In genomic region chr18:54278615-54279014, GRCh38 we compare ENCODE assay signal across 21 cellular contexts. TPM values are rescaled to one million over a fixed set of nuclear protein-coding genes. Genes with fewer than 3 reads are reported as not detected.
DNase-seq lines count a peak whose midpoint lies in the region; ATAC-seq, FAIRE-seq and TF ChIP-seq lines count a peak whose summit lies in the region.
"Had no signal": no experiment of that assay in that cellular context is flagged by ENCODE, and none has a peak within 500 bp of the region (broad histone marks: within the 10 kb centered on the region; RNA-seq: fewer than 3 reads in every experiment).

No MANE protein-coding gene starts in this region.

- no peaks in the 10 kb centered on the region for H3K79me2 ChIP-seq in GM12878 (ENCODE audit: control insufficient read depth, insufficient read depth, low read length)
- peaks cover 83% of the 10 kb centered on the region for H3K79me2 ChIP-seq in neural progenitor cell (ENCODE audit: low read depth)

- no TSS peak for BruUV-seq in GM12878 (replicated peaks; lab: Mats Ljungman, UMichigan)

- TF ChIP-seq CTCF in GM12878 (IDR thresholded peaks at IDR 0.05 in 2 of 3, conservative IDR thresholded peaks at IDR 0.05 in 1 of 3; ENCODE audit: control insufficient read depth in 2 of 3, extremely low read depth in 1 of 3, insufficient read depth in 1 of 3, low read depth in 3 of 3, low read length in 3 of 3) (no peak), neural progenitor cell (IDR thresholded peaks at IDR 0.05) (no peak)

- CTCF ChIA-PET in GM12878 (lab: Yijun Ruan, JAX), result interaction anchor here (1.6 to 1.9 kb wide), 3 partner anchors 8 to 72 kb away, joined by 5 to 10 read pairs (median 6); no protein-coding TSS in a partner anchor

- H3K4me3 ChIP-seq in GM12878 (no peak overlapping the region), neural progenitor cell (no peak overlapping the region)
- H3K4me3 ChIP-seq: A549, GM23248 had no signal

- H3K9me3 ChIP-seq in GM12878 (replicated peaks; ENCODE audit: control insufficient read depth, insufficient read depth, low read length) (no peaks in the 10 kb centered on the region; the same call in 1 of the 3 replicates), neural progenitor cell (ENCODE audit: low read depth) (no peaks in the 10 kb centered on the region)
- H3K9me3 ChIP-seq: A549, Caco-2 had no signal

- H3K27ac ChIP-seq in GM12878 (ENCODE audit: control insufficient read depth, insufficient read depth), result no peak overlapping the region
- no peak overlapping the region for H3K27ac ChIP-seq in neural progenitor cell
- H3K27ac ChIP-seq: A549, GM23248 had no signal

- H3F3A ChIP-seq in neural progenitor cell (ENCODE audit: low read depth), result peaks cover 38% of the 10 kb centered on the region

- TF ChIP-seq POLR2A in GM12878 (IDR thresholded peaks at IDR 0.05; ENCODE audit: low read depth, low read length), result no peak

- H3K27ac Mint-ChIP-seq in activated CD4-positive, alpha-beta T cell treated with anti-CD3 and anti-CD28 coated beads, Interleukin-2, amount 10 ng/mL, durations not matched to agents 24 days and 14 days, result peak overlapping the region; percentile 34
- no peak overlapping the region for H3K27ac Mint-ChIP-seq in stimulated activated effector memory CD8-positive, alpha-beta T cell treated with anti-CD3 and anti-CD28 coated beads, Interleukin-12 subunit alpha, Interleukin-12 subunit beta, amount 100 ng/mL, for 72 hours
- H3K27ac Mint-ChIP-seq in neural progenitor cell, result no peak overlapping the region

- TF ChIP-seq EP300 in GM12878 (IDR thresholded peaks at IDR 0.05; ENCODE audit: borderline replicate concordance in 1 of 2, control insufficient read depth in 1 of 2, low read depth in 2 of 2, low read length in 2 of 2), result no peak

- no peak overlapping the region for H2AFZ ChIP-seq in GM12878 (ENCODE audit: control insufficient read depth, low read depth, low read length)
- H2AFZ ChIP-seq in neural progenitor cell (replicated peaks), result no peak overlapping the region
- H2AFZ ChIP-seq: GM23248 had no signal

- peak; percentile 65 for ATAC-seq in HG02610 (IDR thresholded peaks at IDR 0.05; ENCODE audit: unreplicated experiment)
- ATAC-seq in GM12878, result peak; percentile 57
- peak; percentile 74 for ATAC-seq in stimulated activated effector memory CD8-positive, alpha-beta T cell treated with anti-CD3 and anti-CD28 coated beads, Interleukin-12 subunit alpha, Interleukin-12 subunit beta, amount 100 ng/mL, for 72 hours
- ATAC-seq: A549, HCT116, PC-3 had no signal

- SMC1A ChIA-PET in GM12878 (lab: Charles Lee; ENCODE audit: uncharacterized antibody, unreplicated experiment), result interaction anchor here (1.4 to 2.9 kb wide), 5 partner anchors 8 to 159 kb away, joined by 4 to 13 read pairs (median 7); partner anchors contain the start of gene POLI

- TF ChIP-seq RAD21 in GM12878 (IDR thresholded peaks at IDR 0.05; ENCODE audit: insufficient read depth, low read depth, low read length), result no peak

- H3K4me3 Mint-ChIP-seq in activated CD4-positive, alpha-beta T cell treated with anti-CD3 and anti-CD28 coated beads, Interleukin-2, amount 10 ng/mL, durations not matched to agents 24 days and 14 days, result no peak overlapping the region
- H3K4me3 Mint-ChIP-seq in stimulated activated effector memory CD8-positive, alpha-beta T cell treated with anti-CD3 and anti-CD28 coated beads, Interleukin-12 subunit alpha, Interleukin-12 subunit beta, amount 100 ng/mL, for 72 hours, result no peak overlapping the region
- no peak overlapping the region for H3K4me3 Mint-ChIP-seq in neural progenitor cell
- H3K4me3 Mint-ChIP-seq: CD14-positive monocyte had no signal

- peaks cover 0 to 14% of the 10 kb centered on the region in 2 experiments; a peak in 2 of 4 replicates for H3K36me3 ChIP-seq in GM12878 (ENCODE audit: control insufficient read depth in 2 of 2, insufficient read depth in 2 of 2, low read length in 1 of 2)
- H3K36me3 ChIP-seq in neural progenitor cell, result peaks cover 48% of the 10 kb centered on the region

- WGBS in GM12878 (ENCODE audit: insufficient coverage, insufficient replicate concordance, low lambda C conversion rate, missing lambda C conversion rate), result 80% methylated on average over 1 of the region's 1 CpG

- intact Hi-C loops in activated CD4-positive, alpha-beta T cell treated with anti-CD3 and anti-CD28 coated beads, Interleukin-2, amount 10 ng/mL, durations not matched to agents 24 days and 14 days (cut with micrococcal nuclease), result no loop called here
- intact Hi-C loops in GM12878 (cut with micrococcal nuclease; ENCODE audit: unreplicated experiment), result no loop called here

- H3K4me1 Mint-ChIP-seq in activated CD4-positive, alpha-beta T cell treated with anti-CD3 and anti-CD28 coated beads, Interleukin-2, amount 10 ng/mL, durations not matched to agents 24 days and 14 days, result peaks cover 5% of the 10 kb centered on the region
- H3K4me1 Mint-ChIP-seq in stimulated activated effector memory CD8-positive, alpha-beta T cell treated with anti-CD3 and anti-CD28 coated beads, Interleukin-12 subunit alpha, Interleukin-12 subunit beta, amount 100 ng/mL, for 72 hours, result peaks cover 15% of the 10 kb centered on the region
- H3K4me1 Mint-ChIP-seq in neural progenitor cell, result peaks cover 6% of the 10 kb centered on the region

- RAD21 ChIA-PET in GM12878 (lab: Charles Lee; ENCODE audit: unreplicated experiment), result interaction anchor here (0.7 to 1.2 kb wide), 3 partner anchors 9 to 712 kb away, joined by 3 to 5 read pairs (median 3); partner anchors contain the start of gene POLI

- no peak for DNase-seq in activated CD4-positive, alpha-beta T cell treated with anti-CD3 and anti-CD28 coated beads, Interleukin-2, amount 10 ng/mL, durations not matched to agents 24 days and 14 days
- no peak for DNase-seq in activated CD4-positive, alpha-beta T cell treated with anti-CD3 and anti-CD28 coated beads for 4 hours
- DNase-seq in GM12878 (ENCODE audit: low read depth, low spot score) (no peak), neural progenitor cell (ENCODE audit: low spot score) (no peak), putamen (ENCODE audit: low spot score) (no peak), NCI-H1417 (lab: John Stamatoyannopoulos, UW) (no peak)
- DNase-seq in stimulated activated effector memory CD8-positive, alpha-beta T cell treated with anti-CD3 and anti-CD28 coated beads, Interleukin-12 subunit alpha, Interleukin-12 subunit beta, amount 100 ng/mL, for 72 hours (ENCODE audit: low spot score in 2 of 2), result no peak
- DNase-seq: Caco-2, GM23248, NCI-H1105 treated with DMSO at 0.1 percent for 48 hours, NCI-H1930, NCI-H2171, NCI-H446 treated with DMSO at 0.1 percent for 48 hours, NCI-H748 treated with DMSO at 0.1 percent for 48 hours, PC-3 had no signal

- in situ Hi-C loops in GM12878 (cut with MboI), result no loop called here

- no peak for FAIRE-seq in GM12878 (lab: Jason Lieb, UNC)
- FAIRE-seq: A549, G401.6, HTR-8/SVneo had no signal

- H3K9me3 Mint-ChIP-seq in activated CD4-positive, alpha-beta T cell treated with anti-CD3 and anti-CD28 coated beads, Interleukin-2, amount 10 ng/mL, durations not matched to agents 24 days and 14 days, result no peaks in the 10 kb centered on the region
- H3K9me3 Mint-ChIP-seq in stimulated activated effector memory CD8-positive, alpha-beta T cell treated with anti-CD3 and anti-CD28 coated beads, Interleukin-12 subunit alpha, Interleukin-12 subunit beta, amount 100 ng/mL, for 72 hours, result no peaks in the 10 kb centered on the region
- no peaks in the 10 kb centered on the region for H3K9me3 Mint-ChIP-seq in neural progenitor cell
- H3K9me3 Mint-ChIP-seq: CD14-positive monocyte had no signal

- H3K9ac ChIP-seq in GM12878 (ENCODE audit: control insufficient read depth, insufficient read depth, low read length), result no peak overlapping the region
- H3K9ac ChIP-seq in neural progenitor cell, result no peak overlapping the region
- H3K9ac ChIP-seq: GM23248 had no signal

- H3K4me2 ChIP-seq in GM12878 (ENCODE audit: control insufficient read depth, insufficient read depth), result no peak overlapping the region
- no peak overlapping the region for H3K4me2 ChIP-seq in neural progenitor cell
- H3K4me2 ChIP-seq: A549 had no signal

- peaks cover 38% of the 10 kb centered on the region for H3K36me3 Mint-ChIP-seq in activated CD4-positive, alpha-beta T cell treated with anti-CD3 and anti-CD28 coated beads, Interleukin-2, amount 10 ng/mL, durations not matched to agents 24 days and 14 days (ENCODE audit: low read depth)
- H3K36me3 Mint-ChIP-seq in stimulated activated effector memory CD8-positive, alpha-beta T cell treated with anti-CD3 and anti-CD28 coated beads, Interleukin-12 subunit alpha, Interleukin-12 subunit beta, amount 100 ng/mL, for 72 hours, result peaks cover 41% of the 10 kb centered on the region
- peaks cover 41% of the 10 kb centered on the region for H3K36me3 Mint-ChIP-seq in neural progenitor cell

- POLR2A ChIA-PET in GM12878 (lab: Charles Lee), result interaction anchor here (1.0 to 1.4 kb wide), 4 partner anchors 9 to 61 kb away, joined by 3 read pairs; partner anchors contain the start of gene POLI

- no peaks in the 10 kb centered on the region for H3K27me3 ChIP-seq in GM12878 (replicated peaks in 1 of 2; ENCODE audit: control insufficient read depth in 2 of 2, insufficient read depth in 2 of 2, low read length in 1 of 2)
- H3K27me3 ChIP-seq in neural progenitor cell, result no peaks in the 10 kb centered on the region

- H3K4me1 ChIP-seq in GM12878 (ENCODE audit: control insufficient read depth, insufficient read depth, low read length) (peaks cover 18% of the 10 kb centered on the region; the same call in 1 of the 2 replicates), neural progenitor cell (peaks cover 14% of the 10 kb centered on the region)

- H4K20me1 ChIP-seq in GM12878 (ENCODE audit: control insufficient read depth, insufficient read depth) (no peaks in the 10 kb centered on the region), neural progenitor cell (ENCODE audit: low read depth) (peaks cover 15% of the 10 kb centered on the region)

- no peaks in the 10 kb centered on the region for H3K27me3 Mint-ChIP-seq in activated CD4-positive, alpha-beta T cell treated with anti-CD3 and anti-CD28 coated beads, Interleukin-2, amount 10 ng/mL, durations not matched to agents 24 days and 14 days
- H3K27me3 Mint-ChIP-seq in neural progenitor cell (ENCODE audit: insufficient read depth, low read depth), result no peaks in the 10 kb centered on the region

RNA-seq across cellular contexts. Expression of gene POLI, which starts 9.3 kb away (rescaled TPM):
- total RNA-seq in activated CD4-positive, alpha-beta T cell treated with anti-CD3 and anti-CD28 coated beads, Interleukin-2, amount 10 ng/mL, durations not matched to agents 24 days and 14 days, result 12.1 and 15.1 TPM in 2 replicates
- total RNA-seq in GM12878 (2013; cell fraction: nucleolus; rRNA removed), result 89.3 and 93.7 TPM in 2 replicates
- total RNA-seq in GM12878 (2014; rRNA removed), result 8.8 and 10.0 TPM in 2 replicates
- total RNA-seq in GM12878 (2014; rRNA removed; fragmentation: Illumina TruSeq; extraction: Trizol), result 8.2 and 8.6 TPM in 2 replicates
- 6.4 TPM in 2 replicates for total RNA-seq in GM12878 (2021)
- polyA plus RNA-seq in GM12878 (2011; ENCODE audit: low read depth), result 4.8 TPM
- polyA plus RNA-seq in GM12878 (2011; rRNA removed), result 18.0 and 28.6 TPM in 2 replicates
- polyA plus RNA-seq in GM12878 (2011; cell fraction: cytosol; rRNA removed), result 5.1 and 6.2 TPM in 2 replicates
- 33.6 and 33.8 TPM in 2 replicates for polyA plus RNA-seq in GM12878 (2011; cell fraction: nucleus; rRNA removed)
- 9.0 and 14.9 TPM in 2 replicates for polyA plus RNA-seq in GM12878 (2012)
- 8.0 and 10.7 TPM in 2 replicates for polyA plus RNA-seq in GM12878 (2014; fragmentation: Illumina TruSeq; extraction: Trizol)
- polyA plus RNA-seq in GM12878 (2014; fragmentation: Nextera tagmentation; extraction: Ambion mirVana), result 1 to 10 TPM; 2.8 to 2.9 TPM
- polyA plus RNA-seq in GM12878 (2014; rRNA removed), result 6.9 and 10.5 TPM in 2 replicates
- 10 to 100 TPM; 13.5 to 14.0 TPM for polyA plus RNA-seq in GM12878 (2016; fragmentation: Nextera tagmentation; extraction: Ambion mirVana)
- polyA minus RNA-seq in GM12878 (2011; rRNA and poly(A)+ RNA removed), result 14.7 and 17.3 TPM in 2 replicates
- polyA minus RNA-seq in GM12878 (2011; cell fraction: cytosol; rRNA and poly(A)+ RNA removed), result 6.1 and 6.7 TPM in 2 replicates
- 24.1 and 33.1 TPM in 2 replicates for polyA minus RNA-seq in GM12878 (2011; cell fraction: nucleus; rRNA and poly(A)+ RNA removed)
- total RNA-seq in neural progenitor cell (ENCODE audit: low replicate concordance), result 103 and 191 TPM in 2 replicates

RNA-seq across cellular contexts. Expression of gene MBD2, which starts 54.1 kb away (rescaled TPM):
- 195 and 200 TPM in 2 replicates for total RNA-seq in activated CD4-positive, alpha-beta T cell treated with anti-CD3 and anti-CD28 coated beads, Interleukin-2, amount 10 ng/mL, durations not matched to agents 24 days and 14 days
- 77.2 and 78.5 TPM in 2 replicates for total RNA-seq in GM12878 (2013; cell fraction: nucleolus; rRNA removed)
- total RNA-seq in GM12878 (2014; rRNA removed) (57.0 and 61.0 TPM in 2 replicates), GM12878 (2014; rRNA removed; fragmentation: Illumina TruSeq; extraction: Trizol) (63.4 and 65.2 TPM in 2 replicates), GM12878 (2021) (170 and 190 TPM in 2 replicates), neural progenitor cell (ENCODE audit: low replicate concordance) (36.5 and 42.1 TPM in 2 replicates)
- 30.4 TPM for polyA plus RNA-seq in GM12878 (2011; ENCODE audit: low read depth)
- polyA plus RNA-seq in GM12878 (2011; rRNA removed) (276 and 424 TPM in 2 replicates), GM12878 (2014; fragmentation: Illumina TruSeq; extraction: Trizol) (86.0 and 97.2 TPM in 2 replicates), GM12878 (2014; fragmentation: Nextera tagmentation; extraction: Ambion mirVana) (10 to 100 TPM; 27.0 to 53.5 TPM), GM12878 (2014; rRNA removed) (58.9 and 59.4 TPM in 2 replicates), GM12878 (2016; fragmentation: Nextera tagmentation; extraction: Ambion mirVana) (10 to 100 TPM; 24.1 to 31.3 TPM)
- 52.8 and 62.4 TPM in 2 replicates for polyA plus RNA-seq in GM12878 (2011; cell fraction: cytosol; rRNA removed)
- 77.7 and 86.1 TPM in 2 replicates for polyA plus RNA-seq in GM12878 (2011; cell fraction: nucleus; rRNA removed)
- polyA plus RNA-seq in GM12878 (2012), result 60.1 and 91.8 TPM in 2 replicates
- 81.7 and 105 TPM in 2 replicates for polyA minus RNA-seq in GM12878 (2011; rRNA and poly(A)+ RNA removed)
- 102 and 156 TPM in 2 replicates for polyA minus RNA-seq in GM12878 (2011; cell fraction: cytosol; rRNA and poly(A)+ RNA removed)
- polyA minus RNA-seq in GM12878 (2011; cell fraction: nucleus; rRNA and poly(A)+ RNA removed), result 30.2 and 54.2 TPM in 2 replicates
